In the genomic region with DNA sequence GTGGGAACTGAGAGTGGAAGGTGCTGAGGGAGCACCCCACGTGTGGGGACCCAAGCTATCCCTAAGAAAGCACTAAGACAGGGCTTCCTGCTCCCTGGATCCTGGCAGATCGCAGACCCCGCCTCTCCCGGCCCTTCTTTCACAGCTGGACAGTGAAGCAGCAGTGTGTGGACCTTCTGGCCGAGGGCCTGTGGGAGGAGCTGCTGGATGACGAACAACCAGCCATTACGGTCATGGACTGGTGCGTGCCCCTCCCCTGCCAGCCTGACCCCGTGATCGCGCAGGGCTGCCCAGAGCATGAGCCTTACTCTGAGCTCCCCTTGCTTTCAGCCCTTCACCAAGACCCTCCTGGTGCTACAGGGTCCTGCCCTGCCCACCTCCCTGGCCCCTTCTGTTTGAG, we compare ENCODE assay signal across 14 cellular contexts. TPM values are rescaled to one million over a fixed set of nuclear protein-coding genes. Genes with fewer than 3 reads are reported as not detected.
DNase-seq lines count a peak whose midpoint lies in the region; ATAC-seq and TF ChIP-seq lines count a peak whose summit lies in the region.
"Had no signal": no experiment of that assay in that cellular context is flagged by ENCODE, and none has a peak within 500 bp of the region (broad histone marks: within the 10 kb centered on the region; RNA-seq: fewer than 3 reads in every experiment).

No MANE protein-coding gene starts in this region.

- H3K4me3 Mint-ChIP-seq in neural progenitor cell, result no peak overlapping the region
- no peak overlapping the region for H3K4me3 Mint-ChIP-seq in activated CD4-positive, alpha-beta memory T cell treated with anti-CD3 and anti-CD28 coated beads for 36 hours
- H3K4me3 Mint-ChIP-seq: stimulated activated memory B cell treated with anti-CD40 and anti-IgM and Interleukin-4, amounts not matched to agents 10 μg/mL and 1 μg/mL and 100 μg/mL, for 72 hours had no signal

- H3K27ac Mint-ChIP-seq in neural progenitor cell, result no peak overlapping the region
- H3K27ac Mint-ChIP-seq in activated CD4-positive, alpha-beta memory T cell treated with anti-CD3 and anti-CD28 coated beads for 36 hours, result no peak overlapping the region
- H3K27ac Mint-ChIP-seq: stimulated activated memory B cell treated with anti-CD40 and anti-IgM and Interleukin-4, amounts not matched to agents 10 μg/mL and 1 μg/mL and 100 μg/mL, for 72 hours had no signal

- intact Hi-C loops in Panc1 (cut with micrococcal nuclease; ENCODE audit: unreplicated experiment), result no loop called here
- intact Hi-C loops in activated CD4-positive, alpha-beta memory T cell treated with anti-CD3 and anti-CD28 coated beads for 36 hours (cut with micrococcal nuclease), result no loop called here

- DNase-seq in DMS53 (lab: John Stamatoyannopoulos, UW) (peak; percentile 84), Panc1 (ENCODE audit: low read depth, low spot score) (no peak), fibroblast of pulmonary artery (ENCODE audit: low read depth) (peak; percentile 56), neural progenitor cell (ENCODE audit: low spot score) (peak; percentile 52), SIG-M5 treated with dmso at 0.1 percent for 504 hours (lab: John Stamatoyannopoulos, UW; ENCODE audit: unreplicated experiment) (no peak), NCI-H128 (lab: John Stamatoyannopoulos, UW; ENCODE audit: unreplicated experiment) (no peak)
- DNase-seq in activated CD4-positive, alpha-beta memory T cell treated with anti-CD3 and anti-CD28 coated beads for 36 hours, result no peak
- DNase-seq: activated gamma-delta T cell treated with Interleukin-2 at 50 U/mL for 16 hours, DMS79 treated with DMSO at 0.1 percent for 48 hours, NCI-H1092 treated with DMSO at 0.1 percent for 48 hours, psoas muscle, T-helper 2 cell had no signal

- H3K27ac ChIP-seq in Panc1 (ENCODE audit: low read length), result no peak overlapping the region
- no peak overlapping the region for H3K27ac ChIP-seq in neural progenitor cell
- H3K27ac ChIP-seq: psoas muscle had no signal

- H3K9me3 ChIP-seq in Panc1 (ENCODE audit: control insufficient read depth, insufficient read depth, low read depth, low read length) (no peaks in the 10 kb centered on the region), neural progenitor cell (ENCODE audit: low read depth) (no peaks in the 10 kb centered on the region)
- H3K9me3 ChIP-seq: psoas muscle had no signal

- in situ Hi-C loops in Panc1 (cut with HindIII; ENCODE audit: low pct_unique_long_range_greater_than_20kb, low sequenced_read_pairs), result no loop called here

- H4K20me1 ChIP-seq in neural progenitor cell (ENCODE audit: low read depth), result no peaks in the 10 kb centered on the region

- ATAC-seq in Panc1, result peak; percentile 19
- no peak for ATAC-seq in HG03135 (IDR thresholded peaks at IDR 0.05; ENCODE audit: unreplicated experiment)
- ATAC-seq: stimulated activated memory B cell treated with anti-CD40 and anti-IgM and Interleukin-4, amounts not matched to agents 10 μg/mL and 1 μg/mL and 100 μg/mL, for 72 hours had no signal

- no peaks in the 10 kb centered on the region for H3K9me3 Mint-ChIP-seq in neural progenitor cell
- no peaks in the 10 kb centered on the region for H3K9me3 Mint-ChIP-seq in activated CD4-positive, alpha-beta memory T cell treated with anti-CD3 and anti-CD28 coated beads for 36 hours
- H3K9me3 Mint-ChIP-seq: stimulated activated memory B cell treated with anti-CD40 and anti-IgM and Interleukin-4, amounts not matched to agents 10 μg/mL and 1 μg/mL and 100 μg/mL, for 72 hours had no signal

- no peak overlapping the region for H3K4me2 ChIP-seq in neural progenitor cell

- H3K4me3 ChIP-seq in Panc1 (ENCODE audit: low read depth in 2 of 2, low read length in 2 of 2) (no peak overlapping the region), fibroblast of pulmonary artery (replicated peaks; ENCODE audit: low read depth, low read length) (no peak overlapping the region), neural progenitor cell (no peak overlapping the region)
- H3K4me3 ChIP-seq: psoas muscle had no signal

- CTCF ChIA-PET in Panc1 (lab: Charles Lee), result interaction anchor here (0.5 to 1.4 kb wide), 13 partner anchors 8 to 1139 kb away, joined by 3 to 15 read pairs (median 3); no protein-coding TSS in a partner anchor
- CTCF ChIA-PET in activated CD4-positive, alpha-beta memory T cell treated with anti-CD3 and anti-CD28 coated beads for 36 hours (lab: Charles Lee), result interaction anchor here (0.7 kb wide), 1 partner anchor 969 kb away, joined by 3 read pairs; no protein-coding TSS in a partner anchor

- H3K4me1 Mint-ChIP-seq in neural progenitor cell, result peaks cover 33% of the 10 kb centered on the region
- peaks cover 18% of the 10 kb centered on the region for H3K4me1 Mint-ChIP-seq in activated CD4-positive, alpha-beta memory T cell treated with anti-CD3 and anti-CD28 coated beads for 36 hours (ENCODE audit: low read depth)

- H3K36me3 ChIP-seq in Panc1 (ENCODE audit: control insufficient read depth, insufficient read depth, low read length) (no peaks in the 10 kb centered on the region), neural progenitor cell (no peaks in the 10 kb centered on the region)

- peaks cover 13% of the 10 kb centered on the region for H3K4me1 ChIP-seq in Panc1 (ENCODE audit: control insufficient read depth, insufficient read depth, low read length)
- H3K4me1 ChIP-seq in neural progenitor cell, result peaks cover 6% of the 10 kb centered on the region
- H3K4me1 ChIP-seq: psoas muscle had no signal

- POLR2A ChIA-PET in Panc1 (lab: Charles Lee), result interaction anchor here (0.6 to 1.0 kb wide), 5 partner anchors 11 to 151 kb away, joined by 3 to 7 read pairs (median 6); no protein-coding TSS in a partner anchor
- POLR2A ChIA-PET in activated CD4-positive, alpha-beta memory T cell treated with anti-CD3 and anti-CD28 coated beads for 36 hours (lab: Charles Lee), result no interaction called here

- no peaks in the 10 kb centered on the region for H3K79me2 ChIP-seq in neural progenitor cell (ENCODE audit: low read depth)

- H3K9ac ChIP-seq in neural progenitor cell, result no peak overlapping the region

- TF ChIP-seq CTCF in Panc1 (IDR thresholded peaks at IDR 0.05), result no peak
- no peak for TF ChIP-seq CTCF in fibroblast of pulmonary artery (IDR thresholded peaks at IDR 0.05; ENCODE audit: low read length, missing control alignments)
- TF ChIP-seq CTCF in neural progenitor cell (IDR thresholded peaks at IDR 0.05), result no peak

- peaks cover 17% of the 10 kb centered on the region for H3F3A ChIP-seq in neural progenitor cell (ENCODE audit: low read depth)

- BruUV-seq in Panc1 (replicated peaks; lab: Mats Ljungman, UMichigan), result no TSS peak

- peaks cover 37% of the 10 kb centered on the region for H3K27me3 Mint-ChIP-seq in neural progenitor cell (ENCODE audit: insufficient read depth, low read depth)
- peaks cover 68% of the 10 kb centered on the region for H3K27me3 Mint-ChIP-seq in activated CD4-positive, alpha-beta memory T cell treated with anti-CD3 and anti-CD28 coated beads for 36 hours

- H2AFZ ChIP-seq in neural progenitor cell (replicated peaks), result no peak overlapping the region

- H3K27me3 ChIP-seq in Panc1 (ENCODE audit: control insufficient read depth, insufficient read depth, low read length), result peaks cover 3% of the 10 kb centered on the region; the same call in 1 of the 2 replicates
- peaks cover 57% of the 10 kb centered on the region for H3K27me3 ChIP-seq in neural progenitor cell

- no peaks in the 10 kb centered on the region for H3K36me3 Mint-ChIP-seq in neural progenitor cell
- H3K36me3 Mint-ChIP-seq in activated CD4-positive, alpha-beta memory T cell treated with anti-CD3 and anti-CD28 coated beads for 36 hours, result no peaks in the 10 kb centered on the region
- H3K36me3 Mint-ChIP-seq: stimulated activated memory B cell treated with anti-CD40 and anti-IgM and Interleukin-4, amounts not matched to agents 10 μg/mL and 1 μg/mL and 100 μg/mL, for 72 hours had no signal

RNA-seq across cellular contexts. Expression of gene NCCRP1, which starts 2.3 kb away (rescaled TPM):
- 0.46 TPM for total RNA-seq in Panc1 (2021; ENCODE audit: unreplicated experiment)
- 0.85 TPM for polyA plus RNA-seq in Panc1 (2012; ENCODE audit: insufficient read length)
- total RNA-seq in neural progenitor cell (ENCODE audit: low replicate concordance), result 1.0 and 1.9 TPM in 2 replicates
- total RNA-seq in activated CD4-positive, alpha-beta memory T cell treated with anti-CD3 and anti-CD28 coated beads for 36 hours, result not detected

RNA-seq across cellular contexts. Expression of gene SYCN, which starts 5.0 kb away (rescaled TPM):
- total RNA-seq in Panc1 (2021; ENCODE audit: unreplicated experiment) (0.33 TPM), neural progenitor cell (ENCODE audit: low replicate concordance) (not detected in 2 replicates)
- polyA plus RNA-seq in Panc1 (2012; ENCODE audit: insufficient read length), result not detected
- total RNA-seq in activated CD4-positive, alpha-beta memory T cell treated with anti-CD3 and anti-CD28 coated beads for 36 hours, result not detected
- polyA plus RNA-seq: psoas muscle had no signal

RNA-seq across cellular contexts. Expression of gene IFNL3, which starts 45.8 kb away (rescaled TPM):
- total RNA-seq in Panc1 (2021; ENCODE audit: unreplicated experiment) (not detected), neural progenitor cell (ENCODE audit: low replicate concordance) (not detected in 2 replicates)
- polyA plus RNA-seq in Panc1 (2012; ENCODE audit: insufficient read length), result not detected
- total RNA-seq in activated CD4-positive, alpha-beta memory T cell treated with anti-CD3 and anti-CD28 coated beads for 36 hours, result under 1 TPM in 1 of 2 experiments, not detected in 1; 0.34 TPM
- total RNA-seq: psoas muscle had no signal
- polyA plus RNA-seq: psoas muscle had no signal

RNA-seq across cellular contexts. Expression of gene IFNL4, which starts 49.6 kb away (rescaled TPM):
- total RNA-seq in Panc1 (2021; ENCODE audit: unreplicated experiment), result not detected
- polyA plus RNA-seq in Panc1 (2012; ENCODE audit: insufficient read length), result not detected
- total RNA-seq in neural progenitor cell (ENCODE audit: low replicate concordance), result not detected in 2 replicates
- total RNA-seq in activated CD4-positive, alpha-beta memory T cell treated with anti-CD3 and anti-CD28 coated beads for 36 hours, result not detected
- total RNA-seq: psoas muscle had no signal
- polyA plus RNA-seq: psoas muscle had no signal

Comparison
In these comparisons a context has a peak if more than half of its experiments do, and no peak if none do; other contexts are left out.
1. DNase-seq: peak in DMS53 (single experiment), fibroblast of pulmonary artery (single experiment) and neural progenitor cell (single experiment); none in Panc1 (single experiment), SIG-M5 treated with dmso at 0.1 percent for 504 hours (single experiment), activated CD4-positive, alpha-beta memory T cell treated with anti-CD3 and anti-CD28 coated beads for 36 hours (single experiment) and NCI-H128 (single experiment).